ENCODE assay signal across 7 cellular contexts in the genomic region with DNA sequence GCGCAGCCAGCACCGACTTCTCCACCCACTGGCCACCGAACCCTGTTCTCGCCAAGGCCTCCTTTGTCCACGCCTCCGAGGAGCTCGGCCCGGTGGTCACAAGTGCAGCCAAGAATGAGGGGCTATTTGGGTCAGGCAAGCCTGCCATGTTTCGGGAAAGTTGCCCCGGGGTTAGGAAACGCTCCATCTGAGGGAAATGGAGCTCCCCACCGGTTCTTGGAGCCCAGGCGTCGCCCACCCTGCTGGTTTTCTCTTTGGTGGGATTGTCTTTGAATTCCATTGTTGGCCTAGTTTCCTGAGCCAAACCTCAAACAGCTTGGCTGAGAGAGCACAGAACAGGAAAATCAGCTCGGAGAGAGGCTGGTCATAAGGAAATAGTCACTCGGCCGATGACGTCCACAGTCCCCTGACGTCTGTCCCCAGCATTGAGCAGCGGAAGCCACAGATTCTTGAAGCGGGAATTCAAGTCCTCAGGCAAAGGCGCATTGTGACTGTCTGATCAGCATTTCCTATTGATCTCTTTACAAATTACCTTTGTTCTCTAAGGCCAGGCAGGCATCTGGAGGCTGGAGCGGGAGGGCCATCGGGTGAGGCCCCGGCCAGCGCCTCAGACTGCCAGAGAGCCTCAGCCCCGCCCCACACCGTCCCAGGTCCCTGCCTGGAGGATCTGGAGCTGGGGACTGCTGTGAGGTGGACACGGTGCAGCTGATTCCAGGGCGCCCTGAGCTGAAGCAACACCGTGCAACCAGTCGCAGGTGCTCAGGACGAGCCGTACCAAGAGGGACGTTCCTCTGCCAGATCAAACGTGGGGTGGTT.
DNase-seq lines count a peak whose midpoint lies in the region; ATAC-seq and TF ChIP-seq lines count a peak whose summit lies in the region.

No MANE protein-coding gene starts in this region.

- peak in 1 of 2 donors; percentile 27 for TF ChIP-seq RAD21 in liver (IDR thresholded peaks at IDR 0.05)

- ATAC-seq in HG02870 (IDR thresholded peaks at IDR 0.05; ENCODE audit: unreplicated experiment) = no peak

- intact Hi-C loops in thyroid gland (cut with DNase I) = loop anchor here (10.0 kb wide), 1 partner anchor 168 kb away; no protein-coding TSS in a partner anchor

- H3K9me3 ChIP-seq in liver (ENCODE audit: control insufficient read depth in 4 of 4, low read length in 3 of 4) (no peaks in the 10 kb centered on the region), thyroid gland (no peaks in the 10 kb centered on the region)

- no peaks in the 10 kb centered on the region for H3K36me3 ChIP-seq in liver (ENCODE audit: control insufficient read depth in 4 of 4, insufficient read depth in 3 of 4, low read depth in 1 of 4, low read length in 3 of 4)
- H3K36me3 ChIP-seq in thyroid gland = no peaks in the 10 kb centered on the region

- peaks cover 0 to 6% (median 1%) of the 10 kb centered on the region in 4 donors for H3K4me1 ChIP-seq in liver (ENCODE audit: control insufficient read depth in 4 of 4, insufficient read depth in 4 of 4, low read length in 3 of 4)
- H3K4me1 ChIP-seq in thyroid gland = peaks cover 16 to 20% of the 10 kb centered on the region in 2 donors

- no peaks in the 10 kb centered on the region for H3K27me3 ChIP-seq in liver (ENCODE audit: control insufficient read depth in 4 of 4, insufficient read depth in 4 of 4, low read length in 3 of 4)
- no peaks in the 10 kb centered on the region for H3K27me3 ChIP-seq in thyroid gland

- peak overlapping the region in 1 of 2 donors; percentile 64 for H3K27ac ChIP-seq in coronary artery
- H3K27ac ChIP-seq in liver (ENCODE audit: low read depth in 1 of 2, low read length in 2 of 2) = peak overlapping the region; percentile 27 to 48
- H3K27ac ChIP-seq in thyroid gland = peak overlapping the region; percentile 44 to 83 (median 60)

- TF ChIP-seq POLR2A in thyroid gland (IDR thresholded peaks at IDR 0.05) = no peak

- H3K4me3 ChIP-seq in coronary artery (peak overlapping the region; percentile 40), liver (ENCODE audit: low read depth in 1 of 3, low read length in 3 of 3) (no peak overlapping the region), thyroid gland (replicated peaks in 1 of 3) (no peak overlapping the region)

- no peak overlapping the region for H3K9ac ChIP-seq in liver (ENCODE audit: low read depth in 1 of 2, low read length in 2 of 2)

- DNase-seq in NCI-H510A (lab: John Stamatoyannopoulos, UW) (peak; percentile 61), coronary artery (ENCODE audit: low spot score) (no peak), thyroid gland (peak; percentile 77 to 78), NCI-H2227 (lab: John Stamatoyannopoulos, UW; ENCODE audit: unreplicated experiment) (no peak), SIG-M5 treated with dmso at 0.1 percent for 504 hours (lab: John Stamatoyannopoulos, UW; ENCODE audit: unreplicated experiment) (no peak)

- WGBS in liver = 75% methylated on average over 36 of the region's 36 CpGs
- WGBS in thyroid gland, 2 donors = 47 to 55% methylated on average over 21 to 25 of the region's 36 CpGs

- TF ChIP-seq CTCF in coronary artery (IDR thresholded peaks at IDR 0.05) = no peak
- no peak for TF ChIP-seq CTCF in liver (IDR thresholded peaks at IDR 0.05; ENCODE audit: low read depth, low read length, missing input control)
- TF ChIP-seq CTCF in thyroid gland (IDR thresholded peaks at IDR 0.05) = no peak

TF ChIP-seq in liver, 16 proteins besides CTCF, POLR2A, EP300 and RAD21:
- TF ChIP-seq HNF4G (IDR thresholded peaks at IDR 0.05) (no peak), JUND (IDR thresholded peaks at IDR 0.05) (no peak), FOXA1 (IDR thresholded peaks at IDR 0.05) (no peak), TAF1 (conservative IDR thresholded peaks at IDR 0.05) (no peak), GABPA (IDR thresholded peaks at IDR 0.05 in 1 of 2, conservative IDR thresholded peaks at IDR 0.05 in 1 of 2) (no peak), FOXA2 (IDR thresholded peaks at IDR 0.05) (no peak), SP1 (IDR thresholded peaks at IDR 0.05) (peak; percentile 37), YY1 (IDR thresholded peaks at IDR 0.05) (no peak), RXRA (IDR thresholded peaks at IDR 0.05) (no peak), NR2F2 (IDR thresholded peaks at IDR 0.05) (peak; percentile 49)
- TF ChIP-seq, protein P1, sequence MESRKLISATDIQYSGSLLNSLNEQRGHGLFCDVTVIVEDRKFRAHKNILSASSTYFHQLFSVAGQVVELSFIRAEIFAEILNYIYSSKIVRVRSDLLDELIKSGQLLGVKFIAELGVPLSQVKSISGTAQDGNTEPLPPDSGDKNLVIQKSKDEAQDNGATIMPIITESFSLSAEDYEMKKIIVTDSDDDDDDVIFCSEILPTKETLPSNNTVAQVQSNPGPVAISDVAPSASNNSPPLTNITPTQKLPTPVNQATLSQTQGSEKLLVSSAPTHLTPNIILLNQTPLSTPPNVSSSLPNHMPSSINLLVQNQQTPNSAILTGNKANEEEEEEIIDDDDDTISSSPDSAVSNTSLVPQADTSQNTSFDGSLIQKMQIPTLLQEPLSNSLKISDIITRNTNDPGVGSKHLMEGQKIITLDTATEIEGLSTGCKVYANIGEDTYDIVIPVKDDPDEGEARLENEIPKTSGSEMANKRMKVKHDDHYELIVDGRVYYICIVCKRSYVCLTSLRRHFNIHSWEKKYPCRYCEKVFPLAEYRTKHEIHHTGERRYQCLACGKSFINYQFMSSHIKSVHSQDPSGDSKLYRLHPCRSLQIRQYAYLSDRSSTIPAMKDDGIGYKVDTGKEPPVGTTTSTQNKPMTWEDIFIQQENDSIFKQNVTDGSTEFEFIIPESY (IDR thresholded peaks at IDR 0.05) = no peak
TF ChIP-seq in liver: peak in this region for 2.

Comparison
In these comparisons a context has a peak if more than half of its experiments do, and no peak if none do; other contexts are left out.
1. DNase-seq: peak in NCI-H510A (single experiment) and thyroid gland (2 of 2); none in coronary artery (single experiment), NCI-H2227 (single experiment) and SIG-M5 treated with dmso at 0.1 percent for 504 hours (single experiment).